Comparison of ENCODE assay signal across 8 cellular contexts in the genomic region with DNA sequence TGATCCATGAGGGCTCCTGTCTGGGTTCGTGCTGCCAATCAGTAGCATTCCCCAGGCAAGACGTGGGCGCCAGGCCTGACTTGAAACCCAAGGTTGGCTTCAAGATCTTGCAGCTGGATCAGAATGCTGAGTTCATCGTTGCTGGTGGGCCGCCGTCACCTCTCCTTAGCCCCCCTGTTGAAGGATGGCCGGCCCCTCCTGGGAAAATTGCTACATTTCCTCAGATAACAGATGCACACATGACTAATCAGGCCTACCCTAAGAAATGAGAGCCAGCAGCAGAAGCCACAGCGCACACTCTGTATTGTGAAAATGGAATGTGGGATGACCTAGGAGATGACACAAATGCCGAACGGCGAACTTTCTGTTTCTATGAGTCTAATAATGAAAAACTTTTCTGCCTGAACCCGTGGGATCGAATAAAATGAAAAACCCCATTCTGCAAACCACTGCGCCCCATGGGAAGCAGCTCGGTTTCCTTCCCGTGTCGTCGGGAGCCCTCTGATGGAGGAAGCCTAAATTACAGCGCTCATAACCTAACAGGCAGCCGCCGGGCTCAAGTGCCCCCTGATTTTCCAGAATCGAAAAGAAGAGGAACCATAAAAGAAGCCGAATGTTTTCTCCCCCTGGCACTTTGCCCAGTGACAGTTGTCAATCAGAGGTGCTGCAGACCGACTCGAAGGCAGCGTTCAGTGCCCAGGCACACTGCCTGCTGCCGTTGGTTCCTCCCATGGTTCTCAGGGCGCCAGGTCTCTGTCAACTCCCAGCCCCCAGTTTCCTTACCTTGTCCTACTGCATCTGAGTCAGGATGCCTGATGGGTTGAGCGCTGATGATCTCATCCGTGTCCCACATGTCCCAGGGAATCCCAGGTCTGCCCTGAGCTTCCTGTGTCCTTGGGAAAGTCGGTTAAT. TPM values are rescaled to one million over a fixed set of nuclear protein-coding genes. Genes with fewer than 3 reads are reported as not detected.
DNase-seq lines count a peak whose midpoint lies in the region; ATAC-seq, FAIRE-seq and TF ChIP-seq lines count a peak whose summit lies in the region.

No MANE protein-coding gene starts in this region.

- POLR2A ChIA-PET in HCT116 (lab: Charles Lee): interaction anchor here (1.1 to 1.3 kb wide), 3 partner anchors 38 to 85 kb away, joined by 3 to 6 read pairs (median 3); no protein-coding TSS in a partner anchor
- POLR2A ChIA-PET in activated CD4-positive, alpha-beta memory T cell treated with anti-CD3 and anti-CD28 coated beads, Interleukin-2, amount 10 ng/mL, durations not matched to agents 7 days and 5 days (lab: Charles Lee): interaction anchor here (1.2 to 1.4 kb wide), 2 partner anchors 9 to 85 kb away, joined by 3 to 5 read pairs; no protein-coding TSS in a partner anchor

- ATAC-seq in HCT116: peak; percentile 83
- peak; percentile 78 for ATAC-seq in mucosa of descending colon
- ATAC-seq in GM21390 (IDR thresholded peaks at IDR 0.05; ENCODE audit: unreplicated experiment): no peak

- CTCF ChIA-PET in HCT116 (lab: Charles Lee): interaction anchor here (0.6 to 3.9 kb wide), 9 partner anchors 8 to 295 kb away, joined by 3 to 54 read pairs (median 4); no protein-coding TSS in a partner anchor
- CTCF ChIA-PET in activated CD4-positive, alpha-beta memory T cell treated with anti-CD3 and anti-CD28 coated beads, Interleukin-2, amount 10 ng/mL, durations not matched to agents 7 days and 5 days (lab: Charles Lee): interaction anchor here (0.7 to 1.8 kb wide), 16 partner anchors 9 to 360 kb away, joined by 3 to 12 read pairs (median 4); a partner anchor contains a TSS

- no peak overlapping the region for H3K27ac ChIP-seq in HCT116 (ENCODE audit: low read depth, low read length)

- no peaks in the 10 kb centered on the region for H3K9me2 ChIP-seq in HCT116 (ENCODE audit: insufficient read depth)

- RAD21 ChIA-PET in HCT116 (lab: Charles Lee; ENCODE audit: low non-redundant PET in 1 of 2, low total read pairs in 2 of 2, uncharacterized antibody in 2 of 2, unreplicated experiment in 2 of 2): interaction anchor here (0.6 to 2.8 kb wide), 6 partner anchors 54 to 136 kb away, joined by 3 to 11 read pairs (median 4); no protein-coding TSS in a partner anchor

- no peaks in the 10 kb centered on the region for H3K9me3 Mint-ChIP-seq in activated CD4-positive, alpha-beta memory T cell treated with anti-CD3 and anti-CD28 coated beads, Interleukin-2, amount 10 ng/mL, durations not matched to agents 7 days and 5 days

- in situ Hi-C loops in Caki2 (cut with HindIII; ENCODE audit: low pct_unique_long_range_greater_than_20kb, low sequenced_read_pairs): no loop called here

- no peaks in the 10 kb centered on the region for H3K36me3 Mint-ChIP-seq in activated CD4-positive, alpha-beta memory T cell treated with anti-CD3 and anti-CD28 coated beads, Interleukin-2, amount 10 ng/mL, durations not matched to agents 7 days and 5 days (ENCODE audit: low read depth)

- H3K4me3 ChIP-seq in HCT116 (replicated peaks in 1 of 2; ENCODE audit: low read depth in 1 of 2, low read length in 2 of 2) (no peak overlapping the region), mucosa of descending colon (no peak overlapping the region)

- DNase-seq in Caki2 (ENCODE audit: low read depth) (peak; percentile 54), HCT116 (ENCODE audit: low read depth, low spot score) (no peak), NCI-H345 treated with DMSO at 0.1 percent for 48 hours (lab: John Stamatoyannopoulos, UW; ENCODE audit: unreplicated experiment) (peak; percentile 20), mucosa of descending colon (peak in 2 of 3 donors; percentile 59 to 85)
- peak; percentile 64 for DNase-seq in activated CD4-positive, alpha-beta memory T cell treated with anti-CD3 and anti-CD28 coated beads, Interleukin-2, amount 10 ng/mL, durations not matched to agents 7 days and 5 days
- DNase-seq in stimulated activated CD8-positive, alpha-beta memory T cell treated with anti-CD3 and anti-CD28 coated beads, Interleukin-4, amount 100 ng/mL, for 4 hours (ENCODE audit: low read depth in 2 of 2, low spot score in 1 of 2): peak; percentile 7 to 18

- peaks cover 19% of the 10 kb centered on the region; the same call in 1 of the 2 replicates for H3K27me3 ChIP-seq in HCT116 (ENCODE audit: insufficient read depth, low read length)

- BruUV-seq in HCT116 (replicated peaks; lab: Mats Ljungman, UMichigan): no TSS peak

- no peak for TF ChIP-seq POLR2A in HCT116 (IDR thresholded peaks at IDR 0.05; ENCODE audit: borderline replicate concordance, extremely low read depth, insufficient read depth, insufficient read length)

- H3K4me1 ChIP-seq in HCT116 (ENCODE audit: control insufficient read depth in 1 of 2, insufficient read depth in 2 of 2, low read length in 2 of 2): peaks cover 2 to 18% of the 10 kb centered on the region in 2 experiments; a peak in 2 of 4 replicates
- no peaks in the 10 kb centered on the region for H3K4me1 ChIP-seq in mucosa of descending colon (ENCODE audit: low read depth)

- peak; percentile 82 for FAIRE-seq in endometrium (lab: Jason Lieb, UNC)

- TF ChIP-seq RAD21 in HCT116 (IDR thresholded peaks at IDR 0.05; ENCODE audit: low read depth): peak; percentile 98

- peaks cover 26% of the 10 kb centered on the region for H3K4me1 Mint-ChIP-seq in activated CD4-positive, alpha-beta memory T cell treated with anti-CD3 and anti-CD28 coated beads, Interleukin-2, amount 10 ng/mL, durations not matched to agents 7 days and 5 days

- H3K27ac Mint-ChIP-seq in activated CD4-positive, alpha-beta memory T cell treated with anti-CD3 and anti-CD28 coated beads, Interleukin-2, amount 10 ng/mL, durations not matched to agents 7 days and 5 days: no peak overlapping the region

- H2AFZ ChIP-seq in HCT116 (ENCODE audit: low read depth, low read length, poor library complexity, severe bottlenecking): peak overlapping the region; percentile 24

- H3K9me3 ChIP-seq in HCT116 (ENCODE audit: control insufficient read depth in 1 of 2, insufficient read depth in 1 of 2, low read depth in 1 of 2, low read length in 2 of 2): no peaks in the 10 kb centered on the region
- no peaks in the 10 kb centered on the region for H3K9me3 ChIP-seq in mucosa of descending colon

- intact Hi-C loops in HCT116 (cut with micrococcal nuclease) (loop anchor here (1.0 to 5.0 kb wide), 4 partner anchors 54 to 279 kb away; no protein-coding TSS in a partner anchor), mucosa of descending colon (cut with DNase I, micrococcal nuclease) (loop anchor here (2.0 to 10.0 kb wide), 2 partner anchors 82 to 86 kb away; no protein-coding TSS in a partner anchor)

- no peaks in the 10 kb centered on the region for H4K20me1 ChIP-seq in HCT116 (ENCODE audit: insufficient read depth)

- peaks cover 56% of the 10 kb centered on the region for H3K27me3 Mint-ChIP-seq in activated CD4-positive, alpha-beta memory T cell treated with anti-CD3 and anti-CD28 coated beads, Interleukin-2, amount 10 ng/mL, durations not matched to agents 7 days and 5 days

- peak overlapping the region; percentile 43 for H3K4me2 ChIP-seq in HCT116 (ENCODE audit: low read length)

- H3K36me3 ChIP-seq in HCT116 (ENCODE audit: control insufficient read depth in 1 of 2, insufficient read depth in 2 of 2, low read length in 2 of 2): no peaks in the 10 kb centered on the region
- no peaks in the 10 kb centered on the region for H3K36me3 ChIP-seq in mucosa of descending colon (ENCODE audit: low read depth)

- no peak overlapping the region for H3K4me3 Mint-ChIP-seq in activated CD4-positive, alpha-beta memory T cell treated with anti-CD3 and anti-CD28 coated beads, Interleukin-2, amount 10 ng/mL, durations not matched to agents 7 days and 5 days

- TF ChIP-seq CTCF in HCT116 (IDR thresholded peaks at IDR 0.05 in 2 of 3, conservative IDR thresholded peaks at IDR 0.05 in 1 of 3; ENCODE audit: borderline replicate concordance in 1 of 3, insufficient read depth in 1 of 3, low read depth in 2 of 3, low read length in 2 of 3) (peak; percentile 78 to 95 (median 84)), mucosa of descending colon (IDR thresholded peaks at IDR 0.05) (peak; percentile 71)

- no peaks in the 10 kb centered on the region for H3K79me2 ChIP-seq in HCT116 (ENCODE audit: insufficient read depth, low read length)

- H3K9ac ChIP-seq in HCT116 (ENCODE audit: low read length): no peak overlapping the region

TF ChIP-seq in HCT116, 20 proteins besides CTCF, POLR2A, EP300 and RAD21 (continues in another document):
- TF ChIP-seq CEBPB (IDR thresholded peaks at IDR 0.05; ENCODE audit: low read depth) (no peak), YY1 (IDR thresholded peaks at IDR 0.05; ENCODE audit: extremely low read depth, insufficient replicate concordance, low read depth, low read length) (no peak), ZNF274 (IDR thresholded peaks at IDR 0.05; ENCODE audit: low read depth, low read length) (no peak), EZH2phosphoT487 (IDR thresholded peaks at IDR 0.05; ENCODE audit: borderline replicate concordance) (no peak), JUND (IDR thresholded peaks at IDR 0.05) (no peak), ELF1 (IDR thresholded peaks at IDR 0.05; ENCODE audit: borderline replicate concordance, low read depth) (no peak)
- TF ChIP-seq, protein P1, sequence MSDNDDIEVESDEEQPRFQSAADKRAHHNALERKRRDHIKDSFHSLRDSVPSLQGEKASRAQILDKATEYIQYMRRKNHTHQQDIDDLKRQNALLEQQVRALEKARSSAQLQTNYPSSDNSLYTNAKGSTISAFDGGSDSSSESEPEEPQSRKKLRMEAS (IDR thresholded peaks at IDR 0.05): no peak

RNA-seq across cellular contexts. Expression of a gene that starts 38.2 kb away (rescaled TPM):
- 18.5 and 22.2 TPM in 2 replicates for total RNA-seq in Caki2 (2014; rRNA removed; shearing (Covaris generic); ENCODE audit: low replicate concordance)
- total RNA-seq in HCT116 (2021; ENCODE audit: unreplicated experiment) (16.2 TPM), mucosa of descending colon (10 to 100 TPM; 27.6 to 35.3 (median 31.9) TPM)
- polyA plus RNA-seq in HCT116 (2012): 11.7 TPM in 2 replicates
- 10 to 100 TPM; 12.9 to 13.2 TPM for total RNA-seq in activated CD4-positive, alpha-beta memory T cell treated with anti-CD3 and anti-CD28 coated beads, Interleukin-2, amount 10 ng/mL, durations not matched to agents 7 days and 5 days
